Comparison of ENCODE assay signal across 9 cellular contexts in the genomic region with DNA sequence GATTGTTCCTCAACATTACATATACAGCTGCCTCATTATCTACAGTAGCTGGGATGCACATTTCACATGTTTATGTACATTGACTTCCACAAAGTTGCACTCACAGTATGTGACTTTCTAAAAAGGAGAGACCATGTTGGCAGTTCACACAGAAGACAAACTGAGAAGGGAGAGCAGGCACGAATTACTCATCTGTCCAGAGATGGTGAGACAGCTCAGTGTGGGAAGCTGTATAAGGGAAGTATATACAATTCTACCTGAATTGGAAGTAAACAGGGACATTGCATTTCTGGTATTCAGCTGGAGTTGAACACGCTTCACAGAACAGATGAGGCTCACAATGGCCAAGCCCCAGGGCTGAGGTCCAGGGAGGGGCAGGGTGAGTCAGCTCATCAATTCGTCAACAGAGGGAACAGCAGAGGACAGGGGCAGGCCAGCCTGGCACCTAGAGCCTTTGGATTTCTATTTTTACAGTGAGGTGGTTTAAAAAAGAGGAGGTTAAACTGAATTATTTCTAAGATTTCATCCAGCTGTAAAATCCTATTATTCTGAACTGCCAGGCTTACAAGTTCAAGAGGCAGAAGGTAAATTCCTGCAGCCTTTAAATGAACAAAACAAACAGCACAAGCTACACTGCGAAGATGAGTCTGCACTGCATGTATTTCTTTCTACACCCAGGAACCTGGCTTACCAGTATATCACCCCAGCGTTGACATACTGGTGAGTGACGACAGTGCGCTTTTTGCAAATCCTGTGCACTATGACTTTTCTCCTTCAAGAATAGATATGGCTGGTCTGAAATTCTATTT. TPM values are rescaled to one million over a fixed set of nuclear protein-coding genes. Genes with fewer than 3 reads are reported as not detected.
A peak's percentile ranks its signal among the peaks of the same experiment; 100 is the strongest.
DNase-seq lines count a peak whose midpoint lies in the region; ATAC-seq, FAIRE-seq and TF ChIP-seq lines count a peak whose summit lies in the region.
"Had no signal": no experiment of that assay in that cellular context is flagged by ENCODE, and none has a peak within 500 bp of the region (broad histone marks: within the 10 kb centered on the region; RNA-seq: fewer than 3 reads in every experiment).

No MANE protein-coding gene starts in this region.

- peaks cover 3% of the 10 kb centered on the region in 2 donors for H3K36me3 Mint-ChIP-seq in activated T-cell treated with anti-CD3 and anti-CD28 coated beads, Interleukin-2, amount 50 U/mL, for 72 hours (ENCODE audit: insufficient read depth in 2 of 2)
- peaks cover 4% of the 10 kb centered on the region for H3K36me3 Mint-ChIP-seq in chondrocyte (ENCODE audit: low read depth)

- H3K4me1 ChIP-seq in BE2C: no peaks in the 10 kb centered on the region

- H3K27me3 ChIP-seq in BE2C: no peaks in the 10 kb centered on the region

- H3K4me1 Mint-ChIP-seq in activated T-cell treated with anti-CD3 and anti-CD28 coated beads, Interleukin-2, amount 50 U/mL, for 72 hours (ENCODE audit: low read depth): peaks cover 28% of the 10 kb centered on the region
- H3K4me1 Mint-ChIP-seq in chondrocyte (ENCODE audit: low read depth): peaks cover 27% of the 10 kb centered on the region

- no peak overlapping the region for H3K27ac Mint-ChIP-seq in activated T-cell treated with anti-CD3 and anti-CD28 coated beads, Interleukin-2, amount 50 U/mL, for 72 hours
- peak overlapping the region; percentile 66 for H3K27ac Mint-ChIP-seq in chondrocyte (ENCODE audit: unreplicated experiment)

- H3K9me3 Mint-ChIP-seq in activated T-cell treated with anti-CD3 and anti-CD28 coated beads, Interleukin-2, amount 50 U/mL, for 72 hours: no peaks in the 10 kb centered on the region
- H3K9me3 Mint-ChIP-seq in chondrocyte (ENCODE audit: low read depth): no peaks in the 10 kb centered on the region

- H3K4me3 Mint-ChIP-seq in activated T-cell treated with anti-CD3 and anti-CD28 coated beads, Interleukin-2, amount 50 U/mL, for 72 hours: no peak overlapping the region
- H3K4me3 Mint-ChIP-seq in chondrocyte (ENCODE audit: unreplicated experiment): no peak overlapping the region

- TF ChIP-seq CTCF in chondrocyte (IDR thresholded peaks at IDR 0.05): no peak
- no peak for TF ChIP-seq CTCF in BE2C (IDR thresholded peaks at IDR 0.05; ENCODE audit: low read depth, low read length)

- peak; percentile 13 to 50 for ATAC-seq in activated T-cell treated with anti-CD3 and anti-CD28 coated beads, Interleukin-2, amount 50 U/mL, for 72 hours (replicated peaks in 1 of 2)
- ATAC-seq in left lobe of liver (peak; percentile 63), HG02678 (IDR thresholded peaks at IDR 0.05; ENCODE audit: unreplicated experiment) (no peak)

- H3K4me3 ChIP-seq in BE2C (ENCODE audit: low read depth, low read length): no peak overlapping the region

- H3K36me3 ChIP-seq in BE2C: no peaks in the 10 kb centered on the region

- FAIRE-seq in urothelium cell line (lab: Jason Lieb, UNC): no peak

- DNase-seq in activated T-cell treated with anti-CD3 and anti-CD28 coated beads, Interleukin-2, amount 50 U/mL, for 72 hours: no peak
- DNase-seq in activated T-cell treated with anti-CD3 and anti-CD28 coated beads for 4 hours (no peak), chondrocyte (ENCODE audit: low spot score) (no peak), left lobe of liver (ENCODE audit: low spot score) (no peak), urothelium cell line (ENCODE audit: low spot score) (peak; percentile 9), NCI-H2196 (lab: John Stamatoyannopoulos, UW; ENCODE audit: unreplicated experiment) (no peak), BE2C (no peak)
- DNase-seq: NCI-H1436 treated with DMSO at 0.1 percent for 48 hours had no signal

- H3K27me3 Mint-ChIP-seq in activated T-cell treated with anti-CD3 and anti-CD28 coated beads, Interleukin-2, amount 50 U/mL, for 72 hours (ENCODE audit: low read depth): no peaks in the 10 kb centered on the region
- no peaks in the 10 kb centered on the region for H3K27me3 Mint-ChIP-seq in chondrocyte (ENCODE audit: low read depth)

- H3K9me3 ChIP-seq in BE2C: no peaks in the 10 kb centered on the region

RNA-seq across cellular contexts. Expression of a gene that starts 9.8 kb away (rescaled TPM):
- 10 to 100 TPM; 23.1 to 37.4 TPM for total RNA-seq in activated T-cell treated with anti-CD3 and anti-CD28 coated beads, Interleukin-2, amount 50 U/mL, for 72 hours
- 35.7 to 44.9 TPM (median 35.8 TPM) in 3 replicates for total RNA-seq in chondrocyte
- 23.1 TPM for total RNA-seq in left lobe of liver
- 7.4 TPM for polyA plus RNA-seq in BE2C (2012; ENCODE audit: insufficient read depth, insufficient read length, low read depth)
